In genomic region chr22:19879996-19880785, GRCh38 we compare ENCODE assay signal across 14 cellular contexts. TPM values are rescaled to one million over a fixed set of nuclear protein-coding genes. Genes with fewer than 3 reads are reported as not detected.
DNase-seq lines count a peak whose midpoint lies in the region; ATAC-seq and TF ChIP-seq lines count a peak whose summit lies in the region.
"Had no signal": no experiment of that assay in that cellular context is flagged by ENCODE, and none has a peak within 500 bp of the region (broad histone marks: within the 10 kb centered on the region; RNA-seq: fewer than 3 reads in every experiment).

No MANE protein-coding gene starts in this region.

- H3K4me1 ChIP-seq in heart right ventricle = peaks cover 0 to 17% (median 9%) of the 10 kb centered on the region in 9 donors
- H3K4me1 ChIP-seq in uterus = peaks cover 0 to 16% of the 10 kb centered on the region in 2 donors

- intact Hi-C loops in Right ventricle myocardium inferior (cut with DNase I) (loop anchor here (2.0 kb wide), 1 partner anchor 25 kb away; the partner anchor contains the start of genes GNB1L and RTL10), heart right ventricle (cut with DNase I) (no loop called here), uterus (cut with DNase I; ENCODE audit: low total_unique reads) (no loop called here)

- ATAC-seq in Right ventricle myocardium inferior (no peak), heart right ventricle (no peak), HG03378 (IDR thresholded peaks at IDR 0.05; ENCODE audit: unreplicated experiment) (no peak), GM19397 (IDR thresholded peaks at IDR 0.05; ENCODE audit: unreplicated experiment) (no peak)

- H3K36me3 ChIP-seq in heart right ventricle (peaks cover 0 to 30% (median 0%) of the 10 kb centered on the region in 9 donors), uterus (no peaks in the 10 kb centered on the region)

- peaks cover 55% of the 10 kb centered on the region for H3K4me1 Mint-ChIP-seq in chondrocyte (ENCODE audit: low read depth)

- H3K27me3 ChIP-seq in heart right ventricle (no peaks in the 10 kb centered on the region), uterus (no peaks in the 10 kb centered on the region)
- H3K27me3 ChIP-seq: ascending aorta had no signal

- H3K4me3 Mint-ChIP-seq in chondrocyte (ENCODE audit: unreplicated experiment) = peak overlapping the region; percentile 28

- TF ChIP-seq CTCF in heart right ventricle (IDR thresholded peaks at IDR 0.05) (no peak), chondrocyte (IDR thresholded peaks at IDR 0.05) (no peak), uterus (IDR thresholded peaks at IDR 0.05) (no peak)

- DNase-seq in Right ventricle myocardium inferior (ENCODE audit: missing footprints) (peak; percentile 50), heart right ventricle (no peak), chondrocyte (ENCODE audit: low spot score) (peak; percentile 89), mesenteric fat pad (ENCODE audit: low spot score) (peak; percentile 84), uterus (peak; percentile 12), foreskin melanocyte (no peak)
- DNase-seq: activated CD4-positive, alpha-beta T cell treated with anti-CD3 and anti-CD28 coated beads for 1 hour; NCI-H1105 treated with DMSO at 0.1 percent for 48 hours; stimulated activated CD4-positive, alpha-beta T cell treated with anti-CD3 and anti-CD28 coated beads, Interleukin-15, amount 100 ng/mL, for 24 hours had no signal

- WGBS in heart right ventricle, 2 donors = 93 to 94% methylated on average over 34 of the region's 34 CpGs

- no peaks in the 10 kb centered on the region for H3K9me3 Mint-ChIP-seq in chondrocyte (ENCODE audit: low read depth)

- H3K27ac Mint-ChIP-seq in chondrocyte (ENCODE audit: unreplicated experiment) = peak overlapping the region; percentile 65

- no peak overlapping the region for H3K4me3 ChIP-seq in heart right ventricle
- H3K4me3 ChIP-seq in uterus = no peak overlapping the region
- H3K4me3 ChIP-seq: lung had no signal

- no peak for TF ChIP-seq POLR2A in uterus (IDR thresholded peaks at IDR 0.05)

- H3K27ac ChIP-seq in heart right ventricle = peak overlapping the region in 1 of 10 donors; percentile 66
- no peak overlapping the region for H3K27ac ChIP-seq in uterus
- H3K27ac ChIP-seq: ascending aorta, C4-2B had no signal

- H3K9me3 ChIP-seq in heart right ventricle (no peaks in the 10 kb centered on the region), uterus (no peaks in the 10 kb centered on the region)
- H3K9me3 ChIP-seq: ascending aorta had no signal

- H3K36me3 Mint-ChIP-seq in chondrocyte (ENCODE audit: low read depth) = no peaks in the 10 kb centered on the region

- no peaks in the 10 kb centered on the region for H3K27me3 Mint-ChIP-seq in chondrocyte (ENCODE audit: low read depth)

RNA-seq across cellular contexts. Expression of gene GNB1L, which starts 25.5 kb away (rescaled TPM):
- total RNA-seq in Right ventricle myocardium inferior (1.9 TPM), heart right ventricle (1 to 10 TPM in 8 of 10 donors, under 1 TPM in 2; 0.76 to 3.6 (median 1.8) TPM), chondrocyte (4.9 to 5.3 TPM (median 5.0 TPM) in 3 replicates), mesenteric fat pad (4.2 TPM), uterus (10 to 100 TPM in 1 of 4 donors, 1 to 10 TPM in 2, under 1 TPM in 1; 0.59 to 12.2 (median 3.1) TPM)
- 1 to 10 TPM; 2.0 to 9.3 TPM for polyA plus RNA-seq in heart right ventricle

RNA-seq across cellular contexts. Expression of gene RTL10, which starts 25.5 kb away (rescaled TPM):
- total RNA-seq in Right ventricle myocardium inferior = 8.5 TPM
- 10 to 100 TPM in 2 of 10 donors, 1 to 10 TPM in 8; 5.3 to 12.0 (median 7.2) TPM for total RNA-seq in heart right ventricle
- polyA plus RNA-seq in heart right ventricle = 1 to 10 TPM; 4.0 to 6.5 TPM
- 15.6 to 24.5 TPM (median 18.2 TPM) in 3 replicates for total RNA-seq in chondrocyte
- 8.4 TPM for total RNA-seq in mesenteric fat pad
- total RNA-seq in uterus = 10 to 100 TPM in 3 of 4 donors, 1 to 10 TPM in 1; 6.8 to 24.3 (median 17.7) TPM

Comparison
In these comparisons a context has a peak if more than half of its experiments do, and no peak if none do; other contexts are left out.
1. DNase-seq: peak in Right ventricle myocardium inferior (single experiment), chondrocyte (single experiment), mesenteric fat pad (single experiment) and uterus (2 of 2); none in heart right ventricle (0 of 2) and foreskin melanocyte (single experiment).